ENCODE assay signal across 10 cellular contexts in the genomic region with DNA sequence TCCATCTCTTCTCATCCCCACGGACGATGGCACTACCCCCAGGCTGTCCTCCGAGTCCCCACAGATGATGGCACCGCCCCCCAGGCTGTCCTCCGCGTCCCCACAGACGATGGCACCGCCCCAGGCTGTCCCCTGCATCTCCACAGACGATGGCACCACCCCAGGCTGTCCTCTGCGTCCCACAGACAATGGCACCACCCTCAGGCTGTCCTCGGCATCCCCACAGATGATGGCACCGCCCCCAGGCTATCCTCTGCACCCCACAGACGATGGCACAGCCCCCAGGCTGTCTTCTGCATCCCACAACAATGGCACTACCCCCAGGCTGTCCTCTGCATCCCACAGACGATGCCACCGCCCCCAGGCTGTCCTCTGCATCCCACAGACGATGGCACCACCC. TPM values are rescaled to one million over a fixed set of nuclear protein-coding genes. Genes with fewer than 3 reads are reported as not detected.
A peak's percentile ranks its signal among the peaks of the same experiment; 100 is the strongest.
DNase-seq lines count a peak whose midpoint lies in the region; ATAC-seq, FAIRE-seq and TF ChIP-seq lines count a peak whose summit lies in the region.
"Had no signal": no experiment of that assay in that cellular context is flagged by ENCODE, and none has a peak within 500 bp of the region (broad histone marks: within the 10 kb centered on the region; RNA-seq: fewer than 3 reads in every experiment).

No MANE protein-coding gene starts in this region.

- TF ChIP-seq POLR2A in gastrocnemius medialis (IDR thresholded peaks at IDR 0.05) = no peak

- POLR2A ChIA-PET in CD4-positive, alpha-beta memory T cell (lab: Charles Lee; ENCODE audit: partially characterized antibody) = no interaction called here

- no peaks in the 10 kb centered on the region for H3K9me3 ChIP-seq in CD4-positive, alpha-beta memory T cell (ENCODE audit: control insufficient read depth in 1 of 2, low read length in 2 of 2)
- no peaks in the 10 kb centered on the region for H3K9me3 ChIP-seq in gastrocnemius medialis

- H3K27ac Mint-ChIP-seq in CD4-positive, alpha-beta memory T cell = no peak overlapping the region
- H3K27ac Mint-ChIP-seq in central memory CD8-positive, alpha-beta T cell (ENCODE audit: low read depth) = peak overlapping the region; percentile 54

- H3K9me3 Mint-ChIP-seq in CD4-positive, alpha-beta memory T cell = no peaks in the 10 kb centered on the region
- H3K9me3 Mint-ChIP-seq in central memory CD8-positive, alpha-beta T cell = no peaks in the 10 kb centered on the region

- no peak for FAIRE-seq in frontal cortex (lab: Jason Lieb, UNC)
- FAIRE-seq: RCC 7860 had no signal

- no peak overlapping the region for H3K27ac ChIP-seq in CD4-positive, alpha-beta memory T cell (ENCODE audit: low read depth, low read length)
- H3K27ac ChIP-seq in gastrocnemius medialis = no peak overlapping the region

- peaks cover 2 to 17% (median 9%) of the 10 kb centered on the region in 4 donors for H3K4me1 Mint-ChIP-seq in CD4-positive, alpha-beta memory T cell
- peaks cover 6% of the 10 kb centered on the region for H3K4me1 Mint-ChIP-seq in central memory CD8-positive, alpha-beta T cell

- no peak overlapping the region for H3K4me3 ChIP-seq in CD4-positive, alpha-beta memory T cell (ENCODE audit: low read length in 2 of 2)
- no peak overlapping the region for H3K4me3 ChIP-seq in gastrocnemius medialis

- DNase-seq in CD4-positive, alpha-beta memory T cell = peak in 3 of 5 donors; percentile 8 to 50 (median 10)
- DNase-seq in DMS53 (lab: John Stamatoyannopoulos, UW) (peak; percentile 83), NCI-H524 (lab: John Stamatoyannopoulos, UW) (peak; percentile 49 to 80), gastrocnemius medialis (no peak), frontal cortex (ENCODE audit: low spot score in 2 of 2) (no peak)
- DNase-seq in central memory CD8-positive, alpha-beta T cell (ENCODE audit: low spot score in 2 of 2) = peak in 1 of 2 donors; percentile 20
- DNase-seq: NCI-H187 treated with DMSO at 0.1 percent for 48 hours, T1000 had no signal

- peak; percentile 64 for ATAC-seq in central memory CD8-positive, alpha-beta T cell (replicated peaks; ENCODE audit: extremely low read depth, poor library complexity, severe bottlenecking)
- no peak for ATAC-seq in gastrocnemius medialis
- no peak for ATAC-seq in HG02623 (IDR thresholded peaks at IDR 0.05; ENCODE audit: unreplicated experiment)

- intact Hi-C loops in CD4-positive, alpha-beta memory T cell (cut with micrococcal nuclease) = no loop called here
- intact Hi-C loops in gastrocnemius medialis (cut with DNase I; ENCODE audit: low total_unique reads) = no loop called here

- no peak for TF ChIP-seq CTCF in gastrocnemius medialis (IDR thresholded peaks at IDR 0.05 in 4 of 5, conservative IDR thresholded peaks at IDR 0.05 in 1 of 5)

- peaks cover 2 to 27% of the 10 kb centered on the region in 2 donors for H3K27me3 Mint-ChIP-seq in CD4-positive, alpha-beta memory T cell
- peaks cover 57% of the 10 kb centered on the region for H3K27me3 Mint-ChIP-seq in central memory CD8-positive, alpha-beta T cell

- no peaks in the 10 kb centered on the region for H3K36me3 Mint-ChIP-seq in CD4-positive, alpha-beta memory T cell
- H3K36me3 Mint-ChIP-seq in central memory CD8-positive, alpha-beta T cell (ENCODE audit: insufficient read depth) = peaks cover 1% of the 10 kb centered on the region

- peaks cover 7% of the 10 kb centered on the region for H3K4me1 ChIP-seq in CD4-positive, alpha-beta memory T cell (ENCODE audit: insufficient read depth, low read length)
- no peaks in the 10 kb centered on the region for H3K4me1 ChIP-seq in gastrocnemius medialis

- no peaks in the 10 kb centered on the region for H3K36me3 ChIP-seq in CD4-positive, alpha-beta memory T cell (ENCODE audit: insufficient read depth, low read length)
- no peaks in the 10 kb centered on the region for H3K36me3 ChIP-seq in gastrocnemius medialis

- peaks cover 3% of the 10 kb centered on the region for H3K27me3 ChIP-seq in CD4-positive, alpha-beta memory T cell (ENCODE audit: insufficient read depth, low read length)
- H3K27me3 ChIP-seq in gastrocnemius medialis = peaks cover 11 to 26% (median 19%) of the 10 kb centered on the region in 3 donors

- in situ Hi-C loops in gastrocnemius medialis (cut with MboI; ENCODE audit: low sequenced_read_pairs in 4 of 4) = no loop called here

- CTCF ChIA-PET in CD4-positive, alpha-beta memory T cell (lab: Charles Lee; ENCODE audit: partially characterized antibody) = no interaction called here

- no peak overlapping the region for H3K4me3 Mint-ChIP-seq in CD4-positive, alpha-beta memory T cell
- peak overlapping the region; percentile 16 for H3K4me3 Mint-ChIP-seq in central memory CD8-positive, alpha-beta T cell

RNA-seq across cellular contexts. Expression of gene PTCH1, which starts 57.4 kb away (rescaled TPM):
- total RNA-seq in CD4-positive, alpha-beta memory T cell = 10 to 100 TPM; 18.8 to 23.0 TPM
- 10 to 100 TPM in 1 of 2 donors, 1 to 10 TPM in 1; 2.7 to 13.5 TPM for polyA plus RNA-seq in CD4-positive, alpha-beta memory T cell
- 1 to 10 TPM; 4.2 to 6.9 (median 5.2) TPM for total RNA-seq in gastrocnemius medialis
- total RNA-seq in frontal cortex = 8.2 TPM

Comparison
In these comparisons a context has a peak if more than half of its experiments do, and no peak if none do; other contexts are left out.
1. DNase-seq: peak in CD4-positive, alpha-beta memory T cell (3 of 5), DMS53 (single experiment) and NCI-H524 (2 of 2); none in gastrocnemius medialis (0 of 2) and frontal cortex (0 of 2).